In genomic region chr15:58771621-58772235, GRCh38 we compare ENCODE assay signal across 8 cellular contexts. TPM values are rescaled to one million over a fixed set of nuclear protein-coding genes. Genes with fewer than 3 reads are reported as not detected.
DNase-seq lines count a peak whose midpoint lies in the region; ATAC-seq and TF ChIP-seq lines count a peak whose summit lies in the region.

No MANE protein-coding gene starts in this region.

- intact Hi-C loops in vagina (cut with DNase I): no loop called here

- H3K27me3 ChIP-seq in H7 (ENCODE audit: control insufficient read depth, insufficient read depth, low read length): no peaks in the 10 kb centered on the region
- no peaks in the 10 kb centered on the region for H3K27me3 ChIP-seq in vagina

- peak overlapping the region; percentile 82 for H3K27ac Mint-ChIP-seq in activated T-cell treated with anti-CD3 and anti-CD28 coated beads, Interleukin-2, amount 50 U/mL, for 72 hours
- H3K27ac Mint-ChIP-seq in natural killer cell treated with Interleukin-12 subunit alpha and Interleukin-12 subunit beta and Interleukin-15 and Interleukin-18, amount 100 ng/mL, for 72 hours: peak overlapping the region; percentile 67 to 84

- ATAC-seq in activated T-cell treated with anti-CD3 and anti-CD28 coated beads, Interleukin-2, amount 50 U/mL, for 72 hours (replicated peaks in 1 of 2): peak in 1 of 2 donors; percentile 11
- peak; percentile 2 to 22 for ATAC-seq in natural killer cell treated with Interleukin-12 subunit alpha and Interleukin-12 subunit beta and Interleukin-15 and Interleukin-18, amount 100 ng/mL, for 72 hours

- no peak for TF ChIP-seq POLR2A in vagina (IDR thresholded peaks at IDR 0.05)

- DNase-seq in H7: peak; percentile 82
- peak; percentile 47 for DNase-seq in M059J (ENCODE audit: low read depth)
- DNase-seq in activated T-cell treated with anti-CD3 and anti-CD28 coated beads, Interleukin-2, amount 50 U/mL, for 72 hours: peak; percentile 31 to 42
- no peak for DNase-seq in fibroblast of mammary gland (ENCODE audit: low read depth)
- peak; percentile 64 for DNase-seq in natural killer cell treated with Interleukin-12 subunit alpha and Interleukin-12 subunit beta and Interleukin-15 and Interleukin-18, amount 100 ng/mL, for 72 hours (ENCODE audit: low spot score)
- DNase-seq in vagina (ENCODE audit: extremely low spot score in 2 of 2): peak in 1 of 2 donors; percentile 91
- DNase-seq in NCI-H1436 (lab: John Stamatoyannopoulos, UW): no peak

- no peaks in the 10 kb centered on the region for H3K9me3 Mint-ChIP-seq in activated T-cell treated with anti-CD3 and anti-CD28 coated beads, Interleukin-2, amount 50 U/mL, for 72 hours
- H3K9me3 Mint-ChIP-seq in natural killer cell treated with Interleukin-12 subunit alpha and Interleukin-12 subunit beta and Interleukin-15 and Interleukin-18, amount 100 ng/mL, for 72 hours: no peaks in the 10 kb centered on the region

- peak overlapping the region; percentile 98 for H3K27ac ChIP-seq in vagina

- H3K4me3 Mint-ChIP-seq in activated T-cell treated with anti-CD3 and anti-CD28 coated beads, Interleukin-2, amount 50 U/mL, for 72 hours: no peak overlapping the region
- no peak overlapping the region for H3K4me3 Mint-ChIP-seq in natural killer cell treated with Interleukin-12 subunit alpha and Interleukin-12 subunit beta and Interleukin-15 and Interleukin-18, amount 100 ng/mL, for 72 hours

- H3K36me3 ChIP-seq in H7 (replicated peaks; ENCODE audit: control insufficient read depth, insufficient read depth, low read length) (no peaks in the 10 kb centered on the region), vagina (no peaks in the 10 kb centered on the region)

- peaks cover 2 to 3% of the 10 kb centered on the region in 2 donors for H3K36me3 Mint-ChIP-seq in activated T-cell treated with anti-CD3 and anti-CD28 coated beads, Interleukin-2, amount 50 U/mL, for 72 hours (ENCODE audit: insufficient read depth in 2 of 2)
- H3K36me3 Mint-ChIP-seq in natural killer cell treated with Interleukin-12 subunit alpha and Interleukin-12 subunit beta and Interleukin-15 and Interleukin-18, amount 100 ng/mL, for 72 hours: no peaks in the 10 kb centered on the region

- TF ChIP-seq CTCF in fibroblast of mammary gland (conservative IDR thresholded peaks at IDR 0.05; ENCODE audit: control insufficient read depth, insufficient read depth, low read depth, low read length) (no peak), vagina (IDR thresholded peaks at IDR 0.05) (no peak)

- H3K4me1 Mint-ChIP-seq in activated T-cell treated with anti-CD3 and anti-CD28 coated beads, Interleukin-2, amount 50 U/mL, for 72 hours (ENCODE audit: low read depth): peaks cover 8% of the 10 kb centered on the region
- H3K4me1 Mint-ChIP-seq in natural killer cell treated with Interleukin-12 subunit alpha and Interleukin-12 subunit beta and Interleukin-15 and Interleukin-18, amount 100 ng/mL, for 72 hours (ENCODE audit: low read depth in 2 of 2): peaks cover 8 to 14% of the 10 kb centered on the region in 2 donors

- H3K4me3 ChIP-seq in GM08714 (ENCODE audit: low read length) (peak overlapping the region; percentile 74), H7 (ENCODE audit: insufficient read depth, low read depth, low read length) (peak overlapping the region; percentile 93), fibroblast of mammary gland (ENCODE audit: control insufficient read depth, low read depth, low read length) (peak overlapping the region; percentile 90), vagina (peak overlapping the region; percentile 83 to 99)

- H3K9me3 ChIP-seq in vagina: no peaks in the 10 kb centered on the region

- H3K4me1 ChIP-seq in vagina: peaks cover 55% of the 10 kb centered on the region

- no peaks in the 10 kb centered on the region for H3K27me3 Mint-ChIP-seq in activated T-cell treated with anti-CD3 and anti-CD28 coated beads, Interleukin-2, amount 50 U/mL, for 72 hours (ENCODE audit: low read depth)
- H3K27me3 Mint-ChIP-seq in natural killer cell treated with Interleukin-12 subunit alpha and Interleukin-12 subunit beta and Interleukin-15 and Interleukin-18, amount 100 ng/mL, for 72 hours: no peaks in the 10 kb centered on the region

RNA-seq across cellular contexts. Expression of gene MINDY2, which starts 0.6 kb away (rescaled TPM):
- 13.2 and 17.2 TPM in 2 replicates for total RNA-seq in H7 (2014; rRNA removed; shearing (Covaris generic))
- 4.5 and 5.6 TPM in 2 replicates for total RNA-seq in M059J (2014; rRNA removed; shearing (Covaris generic))
- total RNA-seq in activated T-cell treated with anti-CD3 and anti-CD28 coated beads, Interleukin-2, amount 50 U/mL, for 72 hours: 10 to 100 TPM; 10.6 to 12.3 TPM
- 10 to 100 TPM; 11.9 to 15.1 TPM for total RNA-seq in natural killer cell treated with Interleukin-12 subunit alpha and Interleukin-12 subunit beta and Interleukin-15 and Interleukin-18, amount 100 ng/mL, for 72 hours
- total RNA-seq in vagina: 15.5 TPM

RNA-seq across cellular contexts. Expression of gene ADAM10, which starts 22.2 kb away (rescaled TPM):
- total RNA-seq in H7 (2014; rRNA removed; shearing (Covaris generic)): 73.1 and 78.9 TPM in 2 replicates
- 62.8 and 107 TPM in 2 replicates for total RNA-seq in M059J (2014; rRNA removed; shearing (Covaris generic))
- total RNA-seq in activated T-cell treated with anti-CD3 and anti-CD28 coated beads, Interleukin-2, amount 50 U/mL, for 72 hours: 100 to 1,000 TPM in 1 of 2 donors, 10 to 100 TPM in 1; 96.5 to 108 TPM
- 100 to 1,000 TPM in 1 of 2 donors, 10 to 100 TPM in 1; 89.9 to 122 TPM for total RNA-seq in natural killer cell treated with Interleukin-12 subunit alpha and Interleukin-12 subunit beta and Interleukin-15 and Interleukin-18, amount 100 ng/mL, for 72 hours
- 48.1 TPM for total RNA-seq in vagina

Comparison
In these comparisons a context has a peak if more than half of its experiments do, and no peak if none do; other contexts are left out.
1. DNase-seq: peak in H7 (single experiment), M059J (single experiment), activated T-cell treated with anti-CD3 and anti-CD28 coated beads, Interleukin-2, amount 50 U/mL, for 72 hours (2 of 2) and natural killer cell treated with Interleukin-12 subunit alpha and Interleukin-12 subunit beta and Interleukin-15 and Interleukin-18, amount 100 ng/mL, for 72 hours (single experiment); none in fibroblast of mammary gland (single experiment) and NCI-H1436 (single experiment).
2. Peak in every context shown above with its lines, with median percentiles within 50 percentile points of each other: H3K4me3 ChIP-seq.